ENCODE assay signal across 1 cellular context in genomic region chr10:28915989-28916588, GRCh38.
TF ChIP-seq lines count a peak whose summit lies in the region.

No MANE protein-coding gene starts in this region.

TF ChIP-seq in HepG2, 621 proteins besides CTCF, POLR2A, EP300 and RAD21 (continued from another document):
- TF ChIP-seq REST (IDR thresholded peaks at IDR 0.05; ENCODE audit: borderline replicate concordance in 1 of 2, low read depth in 1 of 2, low read length in 2 of 2) (peak in 1 of 2 experiments; percentile 76; a peak in 2 of 4 replicates), ELF4 (CRISPR knock-in tag; IDR thresholded peaks at IDR 0.05; ENCODE audit: borderline replicate concordance) (no peak), ZNF749 (CRISPR knock-in tag; IDR thresholded peaks at IDR 0.05; ENCODE audit: borderline replicate concordance) (peak; percentile 20; the same call in 1 of the 2 replicates), SAP130 (CRISPR knock-in tag; IDR thresholded peaks at IDR 0.05; ENCODE audit: low read depth) (peak; percentile 85), HMG20A (CRISPR knock-in tag; IDR thresholded peaks at IDR 0.05; ENCODE audit: borderline replicate concordance) (peak; percentile 75; the same call in 1 of the 2 replicates), KLF12 (CRISPR knock-in tag; IDR thresholded peaks at IDR 0.05; ENCODE audit: borderline replicate concordance) (0 out of 2 replicates have a peak, but pooled peaks have one; percentile 29), THAP11 (CRISPR knock-in tag; IDR thresholded peaks at IDR 0.05) (0 out of 2 replicates have a peak, but pooled peaks have one; percentile 35), ZSCAN20 (CRISPR knock-in tag; IDR thresholded peaks at IDR 0.05; ENCODE audit: borderline replicate concordance) (peak; percentile 95), NCOR1 (IDR thresholded peaks at IDR 0.05; ENCODE audit: borderline replicate concordance, low read length) (peak; percentile 33; the same call in 1 of the 2 replicates), ISL2 (CRISPR knock-in tag; IDR thresholded peaks at IDR 0.05) (peak; percentile 45), IRF2 (CRISPR knock-in tag; IDR thresholded peaks at IDR 0.05) (peak; percentile 53; the same call in 1 of the 2 replicates), MAX (IDR thresholded peaks at IDR 0.05) (peak; percentile 39; the same call in 1 of the 2 replicates)
